ENCODE assay signal across 9 cellular contexts in genomic region chr14:20624495-20625070, GRCh38. TPM values are rescaled to one million over a fixed set of nuclear protein-coding genes. Genes with fewer than 3 reads are reported as not detected.
A peak's percentile ranks its signal among the peaks of the same experiment; 100 is the strongest.
DNase-seq lines count a peak whose midpoint lies in the region; ATAC-seq and TF ChIP-seq lines count a peak whose summit lies in the region.
"Had no signal": no experiment of that assay in that cellular context is flagged by ENCODE, and none has a peak within 500 bp of the region (broad histone marks: within the 10 kb centered on the region; RNA-seq: fewer than 3 reads in every experiment).

No MANE protein-coding gene starts in this region.

- no peaks in the 10 kb centered on the region for H3K4me1 ChIP-seq in foreskin keratinocyte
- peaks cover 34 to 41% of the 10 kb centered on the region in 2 experiments for H3K4me1 ChIP-seq in neutrophil (ENCODE audit: control insufficient read depth in 1 of 2, insufficient read depth in 1 of 2, low read depth in 1 of 2, low read length in 1 of 2)

- H3K27me3 Mint-ChIP-seq in activated T-cell treated with anti-CD3 and anti-CD28 coated beads, Interleukin-2, amount 50 U/mL, for 72 hours (ENCODE audit: low read depth): peaks cover 71% of the 10 kb centered on the region

- peaks cover 0 to 1% of the 10 kb centered on the region in 2 donors for H3K9me3 Mint-ChIP-seq in activated T-cell treated with anti-CD3 and anti-CD28 coated beads, Interleukin-2, amount 50 U/mL, for 72 hours

- H3K27ac Mint-ChIP-seq in activated T-cell treated with anti-CD3 and anti-CD28 coated beads, Interleukin-2, amount 50 U/mL, for 72 hours: peak overlapping the region; percentile 99

- peak; percentile 30 for DNase-seq in activated CD4-positive, alpha-beta T cell treated with anti-CD3 and anti-CD28 coated beads for 1 hour
- no peak for DNase-seq in activated CD4-positive, alpha-beta T cell treated with anti-CD3 and anti-CD28 coated beads, Interleukin-2, amount 50 U/mL, for 4 hours
- DNase-seq in NCI-H226 (peak; percentile 37), foreskin keratinocyte (peak; percentile 39 to 66)
- DNase-seq in activated T-cell treated with anti-CD3 and anti-CD28 coated beads, Interleukin-2, amount 50 U/mL, for 72 hours: peak; percentile 46 to 61
- DNase-seq: DND-41 had no signal

- peaks cover 3 to 5% of the 10 kb centered on the region in 2 donors for H3K36me3 Mint-ChIP-seq in activated T-cell treated with anti-CD3 and anti-CD28 coated beads, Interleukin-2, amount 50 U/mL, for 72 hours (ENCODE audit: insufficient read depth in 2 of 2)

- H3K9me3 ChIP-seq in neutrophil: no peaks in the 10 kb centered on the region

- H3K4me3 Mint-ChIP-seq in activated T-cell treated with anti-CD3 and anti-CD28 coated beads, Interleukin-2, amount 50 U/mL, for 72 hours: peak overlapping the region; percentile 81 to 82

- no peaks in the 10 kb centered on the region for H3K36me3 ChIP-seq in neutrophil

- H3K4me3 ChIP-seq in neutrophil (ENCODE audit: low read depth in 1 of 2, low read length in 1 of 2): peak overlapping the region; percentile 17 to 23

- H3K27ac ChIP-seq in foreskin keratinocyte (no peak overlapping the region), neutrophil (no peak overlapping the region)

- peaks cover 68% of the 10 kb centered on the region for H3K4me1 Mint-ChIP-seq in activated T-cell treated with anti-CD3 and anti-CD28 coated beads, Interleukin-2, amount 50 U/mL, for 72 hours (ENCODE audit: low read depth)

- no peak for TF ChIP-seq CTCF in foreskin keratinocyte (conservative IDR thresholded peaks at IDR 0.05)
- no peak for TF ChIP-seq CTCF in neutrophil (IDR thresholded peaks at IDR 0.05)

- H3K27me3 ChIP-seq in foreskin keratinocyte (no peaks in the 10 kb centered on the region), neutrophil (peaks cover 50% of the 10 kb centered on the region)

- ATAC-seq in activated T-cell treated with anti-CD3 and anti-CD28 coated beads, Interleukin-2, amount 50 U/mL, for 72 hours (replicated peaks in 1 of 2): peak; percentile 38 to 43
- ATAC-seq in foreskin keratinocyte (peak; percentile 67), GM19467 (IDR thresholded peaks at IDR 0.05; ENCODE audit: unreplicated experiment) (no peak), GM19035 (IDR thresholded peaks at IDR 0.05; ENCODE audit: unreplicated experiment) (no peak)

RNA-seq across cellular contexts. Expression of gene OR6S1, which starts 16.9 kb away (rescaled TPM):
- not detected for total RNA-seq in activated T-cell treated with anti-CD3 and anti-CD28 coated beads, Interleukin-2, amount 50 U/mL, for 72 hours
- not detected in 2 replicates for total RNA-seq in foreskin keratinocyte
- polyA plus RNA-seq in foreskin keratinocyte: not detected in 2 replicates

RNA-seq across cellular contexts. Expression of gene RNASE12, which starts 33.4 kb away (rescaled TPM):
- not detected for total RNA-seq in activated T-cell treated with anti-CD3 and anti-CD28 coated beads, Interleukin-2, amount 50 U/mL, for 72 hours
- not detected in 2 replicates for total RNA-seq in foreskin keratinocyte
- polyA plus RNA-seq in foreskin keratinocyte: not detected in 2 replicates

RNA-seq across cellular contexts. Expression of gene RNASE11, which starts 36.8 kb away (rescaled TPM):
- total RNA-seq in activated T-cell treated with anti-CD3 and anti-CD28 coated beads, Interleukin-2, amount 50 U/mL, for 72 hours: not detected
- total RNA-seq in foreskin keratinocyte: not detected in 2 replicates
- not detected in 2 replicates for polyA plus RNA-seq in foreskin keratinocyte

RNA-seq across cellular contexts. Expression of gene RNASE4, which starts 59.8 kb away (rescaled TPM):
- total RNA-seq in activated T-cell treated with anti-CD3 and anti-CD28 coated beads, Interleukin-2, amount 50 U/mL, for 72 hours: under 1 TPM; 0.63 to 0.79 TPM
- 3.3 and 6.5 TPM in 2 replicates for total RNA-seq in foreskin keratinocyte
- 3.0 and 5.5 TPM in 2 replicates for polyA plus RNA-seq in foreskin keratinocyte

Comparison
In these comparisons a context has a peak if more than half of its experiments do, and no peak if none do; other contexts are left out.
1. DNase-seq: peak in activated CD4-positive, alpha-beta T cell treated with anti-CD3 and anti-CD28 coated beads for 1 hour (single experiment), NCI-H226 (single experiment), activated T-cell treated with anti-CD3 and anti-CD28 coated beads, Interleukin-2, amount 50 U/mL, for 72 hours (2 of 2) and foreskin keratinocyte (2 of 2); none in activated CD4-positive, alpha-beta T cell treated with anti-CD3 and anti-CD28 coated beads, Interleukin-2, amount 50 U/mL, for 4 hours (0 of 2).
2. ATAC-seq: peak in activated T-cell treated with anti-CD3 and anti-CD28 coated beads, Interleukin-2, amount 50 U/mL, for 72 hours (2 of 2) and foreskin keratinocyte (single experiment); none in GM19467 (single experiment) and GM19035 (single experiment).